ENCODE assay signal across 8 cellular contexts in the genomic region with DNA sequence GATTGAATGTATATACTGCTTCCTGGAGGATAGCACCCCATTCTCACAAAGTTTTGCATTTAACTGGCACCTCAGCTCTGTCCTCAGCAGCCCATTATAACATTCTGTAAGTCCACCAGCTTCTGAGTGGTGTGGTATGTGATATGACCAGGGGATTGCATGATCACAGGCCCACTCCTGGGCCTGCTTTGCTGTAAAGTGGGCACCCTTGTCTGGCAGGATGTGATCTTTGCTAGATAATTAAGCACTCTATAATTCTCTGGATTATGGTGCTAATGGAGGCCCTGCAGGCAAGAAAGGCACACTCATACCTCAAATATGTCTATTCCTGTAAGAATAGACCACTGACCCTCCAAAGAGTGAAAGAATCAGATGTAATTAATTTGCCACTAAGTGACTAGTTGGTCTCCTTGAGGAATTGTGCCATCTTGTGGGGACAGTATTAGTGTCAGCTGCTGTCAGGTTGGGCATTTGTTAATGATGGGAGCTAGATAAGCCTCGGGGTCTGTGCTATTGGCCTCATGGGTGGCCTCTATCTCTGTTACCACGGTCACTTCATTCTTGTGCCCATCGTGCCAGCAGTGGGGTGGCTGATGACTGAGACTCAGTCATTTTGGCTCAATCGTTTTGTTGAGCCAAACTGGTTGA. TPM values are rescaled to one million over a fixed set of nuclear protein-coding genes. Genes with fewer than 3 reads are reported as not detected.
A peak's percentile ranks its signal among the peaks of the same experiment; 100 is the strongest.
DNase-seq lines count a peak whose midpoint lies in the region; ATAC-seq and TF ChIP-seq lines count a peak whose summit lies in the region.

No MANE protein-coding gene starts in this region.

- intact Hi-C loops in breast epithelium (cut with DNase I; ENCODE audit: low total_unique reads): no loop called here

- no peaks in the 10 kb centered on the region for H3K79me1 ChIP-seq in mesendoderm (ENCODE audit: low read length)

- peak; percentile 68 for ATAC-seq in HG02588 (IDR thresholded peaks at IDR 0.05; ENCODE audit: unreplicated experiment)
- ATAC-seq in HG03108 (IDR thresholded peaks at IDR 0.05; ENCODE audit: unreplicated experiment): no peak
- ATAC-seq in GM18520 (IDR thresholded peaks at IDR 0.05; ENCODE audit: unreplicated experiment): no peak

- H3K9ac ChIP-seq in mesendoderm (ENCODE audit: low read length): no peak overlapping the region

- no peaks in the 10 kb centered on the region for H3K4me1 ChIP-seq in breast epithelium
- no peaks in the 10 kb centered on the region for H3K4me1 ChIP-seq in mesendoderm (ENCODE audit: control insufficient read depth, low read depth, low read length)

- no peak overlapping the region for H2BK120ac ChIP-seq in mesendoderm (ENCODE audit: low read depth, low read length)

- H3K79me2 ChIP-seq in mesendoderm (ENCODE audit: control insufficient read depth, insufficient read depth, low read length): no peaks in the 10 kb centered on the region

- TF ChIP-seq CTCF in breast epithelium (IDR thresholded peaks at IDR 0.05): peak in 2 of 3 donors; percentile 35 to 39

- no peak overlapping the region for H3K56ac ChIP-seq in mesendoderm (ENCODE audit: low read length)

- H3K27ac ChIP-seq in breast epithelium: no peak overlapping the region
- H3K27ac ChIP-seq in mesendoderm (ENCODE audit: low read depth, low read length): no peak overlapping the region

- no peak overlapping the region for H3K23ac ChIP-seq in mesendoderm (ENCODE audit: low read length)

- no peaks in the 10 kb centered on the region for H3K36me3 ChIP-seq in breast epithelium
- no peaks in the 10 kb centered on the region for H3K36me3 ChIP-seq in mesendoderm (ENCODE audit: control insufficient read depth, insufficient read depth, low read length)

- no peak overlapping the region for H3K4ac ChIP-seq in mesendoderm (ENCODE audit: low read depth, low read length)

- DNase-seq in ACHN (peak; percentile 58), GM03348 (ENCODE audit: low spot score) (peak; percentile 24), NCI-H446 (lab: John Stamatoyannopoulos, UW) (peak; percentile 3 to 49), breast epithelium (ENCODE audit: low spot score in 2 of 2) (no peak), mesendoderm (peak; percentile 83)

- H3K9me3 ChIP-seq in breast epithelium: no peaks in the 10 kb centered on the region

- no peak overlapping the region for H3K4me2 ChIP-seq in mesendoderm (ENCODE audit: low read length)

- in situ Hi-C loops in ACHN (cut with HindIII; ENCODE audit: low pct_ligation_motif_present, low pct_unique_long_range_greater_than_20kb, low sequenced_read_pairs): no loop called here

- H3K27me3 ChIP-seq in breast epithelium (no peaks in the 10 kb centered on the region), mesendoderm (ENCODE audit: insufficient read depth, low read length, poor library complexity) (no peaks in the 10 kb centered on the region)

- H2BK5ac ChIP-seq in mesendoderm (ENCODE audit: low read length): no peak overlapping the region

- no CpG with 5 or more reads among the region's 4 CpGs for WGBS in mesendoderm (ENCODE audit: extremely low coverage, insufficient coverage, low lambda C conversion rate)

- H2BK15ac ChIP-seq in mesendoderm (replicated peaks; ENCODE audit: low read depth): no peak overlapping the region

- H3K4me3 ChIP-seq in breast epithelium (no peak overlapping the region), mesendoderm (ENCODE audit: low read length) (no peak overlapping the region)

- H4K8ac ChIP-seq in mesendoderm (ENCODE audit: low read depth, low read length): no peak overlapping the region

- no peak overlapping the region for H4K5ac ChIP-seq in mesendoderm (ENCODE audit: low read length)

- no peak overlapping the region for H2AK5ac ChIP-seq in mesendoderm (ENCODE audit: low read length)

- H3K18ac ChIP-seq in mesendoderm (ENCODE audit: low read length): no peak overlapping the region

- TF ChIP-seq POLR2A in breast epithelium (IDR thresholded peaks at IDR 0.05): no peak

RNA-seq across cellular contexts. Expression of a gene that starts 2.2 kb away (rescaled TPM):
- total RNA-seq in breast epithelium: 10 to 100 TPM; 15.8 to 56.5 (median 32.1) TPM
- not detected for polyA plus RNA-seq in mesendoderm (2013, experiment 1 of 2)
- not detected for polyA plus RNA-seq in mesendoderm (2013, experiment 2 of 2)

RNA-seq across cellular contexts. Expression of a gene that starts 11.5 kb away (rescaled TPM):
- total RNA-seq in breast epithelium: 1 to 10 TPM; 6.1 to 7.9 (median 7.9) TPM
- polyA plus RNA-seq in mesendoderm (2013, experiment 1 of 2): 121 TPM
- polyA plus RNA-seq in mesendoderm (2013, experiment 2 of 2): 120 TPM

RNA-seq across cellular contexts. Expression of a gene that starts 23.7 kb away (rescaled TPM):
- under 1 TPM in 2 of 3 donors, not detected in 1; 0.66 to 0.73 TPM for total RNA-seq in breast epithelium
- polyA plus RNA-seq in mesendoderm (2013, experiment 1 of 2): 0.10 TPM
- polyA plus RNA-seq in mesendoderm (2013, experiment 2 of 2): 0.11 TPM

RNA-seq across cellular contexts. Expression of a gene that starts 43.9 kb away (rescaled TPM):
- under 1 TPM; 0.16 to 0.66 (median 0.59) TPM for total RNA-seq in breast epithelium
- 0.11 TPM for polyA plus RNA-seq in mesendoderm (2013, experiment 1 of 2)
- 0.14 TPM for polyA plus RNA-seq in mesendoderm (2013, experiment 2 of 2)

Comparison
In these comparisons a context has a peak if more than half of its experiments do, and no peak if none do; other contexts are left out.
1. DNase-seq: peak in ACHN (single experiment), GM03348 (single experiment), NCI-H446 (2 of 2) and mesendoderm (single experiment); none in breast epithelium (0 of 2).